ENCODE assay signal across 20 cellular contexts in the genomic region with DNA sequence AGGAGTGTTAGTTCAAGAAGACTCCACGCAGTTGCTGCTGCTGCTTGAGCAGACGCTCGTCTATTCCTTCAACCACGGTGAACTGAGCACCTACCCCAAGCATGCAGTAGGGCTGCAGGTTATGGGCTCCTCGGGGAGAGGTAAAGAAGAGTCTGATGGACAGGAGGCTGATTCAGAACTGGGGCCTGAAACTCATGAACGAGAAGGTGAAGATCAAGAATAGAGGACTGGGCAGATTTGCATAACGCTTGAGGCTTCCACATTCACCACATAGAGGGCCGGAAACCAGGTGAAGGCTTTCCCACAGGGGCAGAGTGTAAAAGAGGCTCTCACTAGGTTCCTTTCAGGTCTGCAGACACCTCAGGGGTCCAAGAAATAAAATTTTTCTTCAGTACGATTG. TPM values are rescaled to one million over a fixed set of nuclear protein-coding genes. Genes with fewer than 3 reads are reported as not detected.
A peak's percentile ranks its signal among the peaks of the same experiment; 100 is the strongest.
DNase-seq lines count a peak whose midpoint lies in the region; ATAC-seq lines count a peak whose summit lies in the region.
"Had no signal": no experiment of that assay in that cellular context is flagged by ENCODE, and none has a peak within 500 bp of the region (broad histone marks: within the 10 kb centered on the region; RNA-seq: fewer than 3 reads in every experiment).

No MANE protein-coding gene starts in this region.

- no peak overlapping the region for H3K27ac Mint-ChIP-seq in activated naive CD4-positive, alpha-beta T cell treated with anti-CD3 and anti-CD28 coated beads for 36 hours
- H3K27ac Mint-ChIP-seq: activated CD4-positive, alpha-beta T cell treated with anti-CD3 and anti-CD28 coated beads for 36 hours; GM23338 had no signal

- no peaks in the 10 kb centered on the region for H3K4me1 Mint-ChIP-seq in activated naive CD4-positive, alpha-beta T cell treated with anti-CD3 and anti-CD28 coated beads for 36 hours (ENCODE audit: low read depth)
- H3K4me1 Mint-ChIP-seq: activated CD4-positive, alpha-beta T cell treated with anti-CD3 and anti-CD28 coated beads for 36 hours had no signal

- intact Hi-C loops in activated naive CD4-positive, alpha-beta T cell treated with anti-CD3 and anti-CD28 coated beads for 36 hours (cut with micrococcal nuclease), result no loop called here

- ATAC-seq in GM18907 (IDR thresholded peaks at IDR 0.05; ENCODE audit: unreplicated experiment) (peak; percentile 59), GM21717 (IDR thresholded peaks at IDR 0.05; ENCODE audit: unreplicated experiment) (peak; percentile 77), HG03342 (IDR thresholded peaks at IDR 0.05; ENCODE audit: unreplicated experiment) (peak; percentile 72), HG02938 (IDR thresholded peaks at IDR 0.05; ENCODE audit: unreplicated experiment) (no peak)
- ATAC-seq: activated CD4-positive, alpha-beta T cell treated with anti-CD3 and anti-CD28 coated beads for 36 hours; GM23338; psoas muscle had no signal

- DNase-seq in islet precursor cell (peak; percentile 57), NAMALWA (ENCODE audit: low spot score) (no peak), dermis blood vessel endothelial cell (no peak)
- no peak for DNase-seq in activated naive CD4-positive, alpha-beta T cell treated with anti-CD3 and anti-CD28 coated beads for 36 hours
- DNase-seq: activated CD4-positive, alpha-beta T cell treated with anti-CD3 and anti-CD28 coated beads for 36 hours; activated gamma-delta T cell treated with Interleukin-2 at 50 U/mL for 16 hours; Caco-2; KBM-7; kidney glomerular epithelial cell; mesenchymal stem cell; NCI-H2171; NCI-H82; psoas muscle had no signal

- H3K36me3 Mint-ChIP-seq in activated naive CD4-positive, alpha-beta T cell treated with anti-CD3 and anti-CD28 coated beads for 36 hours (ENCODE audit: low read depth), result no peaks in the 10 kb centered on the region

- no peaks in the 10 kb centered on the region for H3K9me3 Mint-ChIP-seq in activated naive CD4-positive, alpha-beta T cell treated with anti-CD3 and anti-CD28 coated beads for 36 hours
- H3K9me3 Mint-ChIP-seq: GM23338, nephron had no signal

- H3K4me3 Mint-ChIP-seq in activated naive CD4-positive, alpha-beta T cell treated with anti-CD3 and anti-CD28 coated beads for 36 hours, result no peak overlapping the region
- H3K4me3 Mint-ChIP-seq: activated CD4-positive, alpha-beta T cell treated with anti-CD3 and anti-CD28 coated beads for 36 hours; GM23338; nephron had no signal

- CTCF ChIA-PET in activated naive CD4-positive, alpha-beta T cell treated with anti-CD3 and anti-CD28 coated beads for 36 hours (lab: Charles Lee), result no interaction called here

- peaks cover 10% of the 10 kb centered on the region for H3K27me3 Mint-ChIP-seq in activated naive CD4-positive, alpha-beta T cell treated with anti-CD3 and anti-CD28 coated beads for 36 hours (ENCODE audit: low read depth)

RNA-seq across cellular contexts. Expression of gene ABCA4, which starts 9.1 kb away (rescaled TPM):
- total RNA-seq in activated naive CD4-positive, alpha-beta T cell treated with anti-CD3 and anti-CD28 coated beads for 36 hours, result under 1 TPM; 0.10 to 0.14 TPM
- 113 and 177 TPM in 2 replicates for total RNA-seq in dermis blood vessel endothelial cell
- total RNA-seq: ascending aorta, GM23338 had no signal

Comparison
In these comparisons a context has a peak if more than half of its experiments do, and no peak if none do; other contexts are left out.
1. RNA of gene ABCA4, which starts 9.1 kb away (total RNA-seq): 113 to 177 TPM in dermis blood vessel endothelial cell; 0.10 to 0.14 TPM in activated naive CD4-positive, alpha-beta T cell treated with anti-CD3 and anti-CD28 coated beads for 36 hours; every median in the first group is over 100 times any median in the second.